Comparison of ENCODE assay signal across 2 cellular contexts in the genomic region with DNA sequence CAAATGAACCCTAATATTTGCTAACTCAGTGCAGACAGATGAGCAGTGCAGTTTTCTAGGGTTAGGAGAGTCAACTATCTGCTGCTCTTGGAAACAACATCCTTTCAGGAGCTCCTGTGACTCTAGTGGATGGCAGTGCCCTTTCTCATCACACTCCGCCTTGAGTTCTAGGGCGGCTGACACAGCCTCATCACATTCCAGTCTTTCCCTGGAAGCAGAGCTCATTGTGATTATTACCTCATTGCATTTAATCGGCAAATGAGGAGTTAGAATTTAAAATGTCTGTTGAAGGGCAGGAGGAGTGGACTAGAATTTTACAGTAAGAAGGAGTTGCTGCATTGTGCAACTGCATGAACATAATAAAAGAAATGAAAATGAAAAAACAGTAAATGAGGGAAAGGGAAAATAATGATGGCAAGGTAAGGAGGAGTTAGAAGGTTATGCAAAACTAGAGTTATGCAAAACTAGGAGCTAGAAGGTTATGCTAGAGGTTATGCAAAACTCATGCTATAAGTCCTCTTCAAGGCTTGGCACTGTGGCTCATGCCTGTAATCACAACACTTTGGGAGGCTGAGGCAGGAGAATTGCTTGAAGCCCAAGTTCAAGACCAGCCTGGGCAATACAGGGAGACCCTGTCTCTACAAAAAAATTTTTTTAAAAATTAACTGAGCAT.
TF ChIP-seq lines count a peak whose summit lies in the region.

No MANE protein-coding gene starts in this region.

TF ChIP-seq in A549, 52 proteins besides CTCF, POLR2A, EP300 and RAD21:
- TF ChIP-seq, protein P1, sequence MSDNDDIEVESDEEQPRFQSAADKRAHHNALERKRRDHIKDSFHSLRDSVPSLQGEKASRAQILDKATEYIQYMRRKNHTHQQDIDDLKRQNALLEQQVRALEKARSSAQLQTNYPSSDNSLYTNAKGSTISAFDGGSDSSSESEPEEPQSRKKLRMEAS (IDR thresholded peaks at IDR 0.05) = no peak
- TF ChIP-seq HOXB13 (CRISPR knock-in tag; IDR thresholded peaks at IDR 0.05; ENCODE audit: low read depth) (no peak), ZC3H11A (IDR thresholded peaks at IDR 0.05) (no peak), HOXB5 (CRISPR knock-in tag; IDR thresholded peaks at IDR 0.05) (no peak), GATA3 (IDR thresholded peaks at IDR 0.05; ENCODE audit: borderline replicate concordance) (no peak), ZFP36 (IDR thresholded peaks at IDR 0.05; ENCODE audit: borderline replicate concordance, partially characterized antibody) (no peak), MAFK (IDR thresholded peaks at IDR 0.05; ENCODE audit: partially characterized antibody) (no peak), CEBPB (IDR thresholded peaks at IDR 0.05) (no peak), NR3C1 (IDR thresholded peaks at IDR 0.05) (no peak), RFX5 (IDR thresholded peaks at IDR 0.05) (no peak), HEYL (CRISPR knock-in tag; IDR thresholded peaks at IDR 0.05) (no peak), CBX2 (IDR thresholded peaks at IDR 0.05; ENCODE audit: borderline replicate concordance, low read depth) (no peak), MYC (IDR thresholded peaks at IDR 0.05; ENCODE audit: borderline replicate concordance, low read length) (no peak), RNF2 (IDR thresholded peaks at IDR 0.05; ENCODE audit: borderline replicate concordance, low read depth) (no peak), FOXS1 (CRISPR knock-in tag; IDR thresholded peaks at IDR 0.05) (no peak)
- TF ChIP-seq, protein P2, sequence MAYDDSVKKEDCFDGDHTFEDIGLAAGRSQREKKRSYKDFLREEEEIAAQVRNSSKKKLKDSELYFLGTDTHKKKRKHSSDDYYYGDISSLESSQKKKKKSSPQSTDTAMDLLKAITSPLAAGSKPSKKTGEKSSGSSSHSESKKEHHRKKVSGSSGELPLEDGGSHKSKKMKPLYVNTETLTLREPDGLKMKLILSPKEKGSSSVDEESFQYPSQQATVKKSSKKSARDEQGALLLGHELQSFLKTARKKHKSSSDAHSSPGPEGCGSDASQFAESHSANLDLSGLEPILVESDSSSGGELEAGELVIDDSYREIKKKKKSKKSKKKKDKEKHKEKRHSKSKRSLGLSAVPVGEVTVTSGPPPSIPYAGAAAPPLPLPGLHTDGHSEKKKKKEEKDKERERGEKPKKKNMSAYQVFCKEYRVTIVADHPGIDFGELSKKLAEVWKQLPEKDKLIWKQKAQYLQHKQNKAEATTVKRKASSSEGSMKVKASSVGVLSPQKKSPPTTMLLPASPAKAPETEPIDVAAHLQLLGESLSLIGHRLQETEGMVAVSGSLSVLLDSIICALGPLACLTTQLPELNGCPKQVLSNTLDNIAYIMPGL (CRISPR knock-in tag; IDR thresholded peaks at IDR 0.05; ENCODE audit: borderline replicate concordance) = no peak
- TF ChIP-seq, protein P3, sequence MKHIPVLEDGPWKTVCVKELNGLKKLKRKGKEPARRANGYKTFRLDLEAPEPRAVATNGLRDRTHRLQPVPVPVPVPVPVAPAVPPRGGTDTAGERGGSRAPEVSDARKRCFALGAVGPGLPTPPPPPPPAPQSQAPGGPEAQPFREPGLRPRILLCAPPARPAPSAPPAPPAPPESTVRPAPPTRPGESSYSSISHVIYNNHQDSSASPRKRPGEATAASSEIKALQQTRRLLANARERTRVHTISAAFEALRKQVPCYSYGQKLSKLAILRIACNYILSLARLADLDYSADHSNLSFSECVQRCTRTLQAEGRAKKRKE (CRISPR knock-in tag; IDR thresholded peaks at IDR 0.05; ENCODE audit: low read depth) = no peak
- TF ChIP-seq, protein P4, sequence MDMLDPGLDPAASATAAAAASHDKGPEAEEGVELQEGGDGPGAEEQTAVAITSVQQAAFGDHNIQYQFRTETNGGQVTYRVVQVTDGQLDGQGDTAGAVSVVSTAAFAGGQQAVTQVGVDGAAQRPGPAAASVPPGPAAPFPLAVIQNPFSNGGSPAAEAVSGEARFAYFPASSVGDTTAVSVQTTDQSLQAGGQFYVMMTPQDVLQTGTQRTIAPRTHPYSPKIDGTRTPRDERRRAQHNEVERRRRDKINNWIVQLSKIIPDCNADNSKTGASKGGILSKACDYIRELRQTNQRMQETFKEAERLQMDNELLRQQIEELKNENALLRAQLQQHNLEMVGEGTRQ (IDR thresholded peaks at IDR 0.05) = no peak
- TF ChIP-seq, protein P5, sequence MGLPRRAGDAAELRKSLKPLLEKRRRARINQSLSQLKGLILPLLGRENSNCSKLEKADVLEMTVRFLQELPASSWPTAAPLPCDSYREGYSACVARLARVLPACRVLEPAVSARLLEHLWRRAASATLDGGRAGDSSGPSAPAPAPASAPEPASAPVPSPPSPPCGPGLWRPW (IDR thresholded peaks at IDR 0.05) = no peak
- TF ChIP-seq, protein P6, sequence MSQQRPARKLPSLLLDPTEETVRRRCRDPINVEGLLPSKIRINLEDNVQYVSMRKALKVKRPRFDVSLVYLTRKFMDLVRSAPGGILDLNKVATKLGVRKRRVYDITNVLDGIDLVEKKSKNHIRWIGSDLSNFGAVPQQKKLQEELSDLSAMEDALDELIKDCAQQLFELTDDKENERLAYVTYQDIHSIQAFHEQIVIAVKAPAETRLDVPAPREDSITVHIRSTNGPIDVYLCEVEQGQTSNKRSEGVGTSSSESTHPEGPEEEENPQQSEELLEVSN (IDR thresholded peaks at IDR 0.05; ENCODE audit: borderline replicate concordance, low read depth) = no peak

TF ChIP-seq in GM12878, 131 proteins besides CTCF, POLR2A, EP300 and RAD21:
- TF ChIP-seq GATAD2B (conservative IDR thresholded peaks at IDR 0.05; ENCODE audit: low read depth) = no peak
- TF ChIP-seq, protein P1 (IDR thresholded peaks at IDR 0.05; ENCODE audit: low read depth, low read length) = no peak
- TF ChIP-seq RB1 (IDR thresholded peaks at IDR 0.05; ENCODE audit: borderline replicate concordance) = no peak
- TF ChIP-seq, protein P7, sequence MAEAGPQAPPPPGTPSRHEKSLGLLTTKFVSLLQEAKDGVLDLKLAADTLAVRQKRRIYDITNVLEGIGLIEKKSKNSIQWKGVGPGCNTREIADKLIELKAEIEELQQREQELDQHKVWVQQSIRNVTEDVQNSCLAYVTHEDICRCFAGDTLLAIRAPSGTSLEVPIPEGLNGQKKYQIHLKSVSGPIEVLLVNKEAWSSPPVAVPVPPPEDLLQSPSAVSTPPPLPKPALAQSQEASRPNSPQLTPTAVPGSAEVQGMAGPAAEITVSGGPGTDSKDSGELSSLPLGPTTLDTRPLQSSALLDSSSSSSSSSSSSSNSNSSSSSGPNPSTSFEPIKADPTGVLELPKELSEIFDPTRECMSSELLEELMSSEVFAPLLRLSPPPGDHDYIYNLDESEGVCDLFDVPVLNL (IDR thresholded peaks at IDR 0.05; ENCODE audit: low read depth, low read length) = no peak
- TF ChIP-seq, protein P8, sequence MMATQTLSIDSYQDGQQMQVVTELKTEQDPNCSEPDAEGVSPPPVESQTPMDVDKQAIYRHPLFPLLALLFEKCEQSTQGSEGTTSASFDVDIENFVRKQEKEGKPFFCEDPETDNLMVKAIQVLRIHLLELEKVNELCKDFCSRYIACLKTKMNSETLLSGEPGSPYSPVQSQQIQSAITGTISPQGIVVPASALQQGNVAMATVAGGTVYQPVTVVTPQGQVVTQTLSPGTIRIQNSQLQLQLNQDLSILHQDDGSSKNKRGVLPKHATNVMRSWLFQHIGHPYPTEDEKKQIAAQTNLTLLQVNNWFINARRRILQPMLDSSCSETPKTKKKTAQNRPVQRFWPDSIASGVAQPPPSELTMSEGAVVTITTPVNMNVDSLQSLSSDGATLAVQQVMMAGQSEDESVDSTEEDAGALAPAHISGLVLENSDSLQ (IDR thresholded peaks at IDR 0.05) = no peak
- no peak for TF ChIP-seq MTA3 (IDR thresholded peaks at IDR 0.05; ENCODE audit: borderline replicate concordance, low read length)
- no peak for TF ChIP-seq SMC3 (IDR thresholded peaks at IDR 0.05; ENCODE audit: borderline replicate concordance, low read length)
- no peak for TF ChIP-seq ATF7 (IDR thresholded peaks at IDR 0.05; ENCODE audit: low read depth)
- TF ChIP-seq, protein P9, sequence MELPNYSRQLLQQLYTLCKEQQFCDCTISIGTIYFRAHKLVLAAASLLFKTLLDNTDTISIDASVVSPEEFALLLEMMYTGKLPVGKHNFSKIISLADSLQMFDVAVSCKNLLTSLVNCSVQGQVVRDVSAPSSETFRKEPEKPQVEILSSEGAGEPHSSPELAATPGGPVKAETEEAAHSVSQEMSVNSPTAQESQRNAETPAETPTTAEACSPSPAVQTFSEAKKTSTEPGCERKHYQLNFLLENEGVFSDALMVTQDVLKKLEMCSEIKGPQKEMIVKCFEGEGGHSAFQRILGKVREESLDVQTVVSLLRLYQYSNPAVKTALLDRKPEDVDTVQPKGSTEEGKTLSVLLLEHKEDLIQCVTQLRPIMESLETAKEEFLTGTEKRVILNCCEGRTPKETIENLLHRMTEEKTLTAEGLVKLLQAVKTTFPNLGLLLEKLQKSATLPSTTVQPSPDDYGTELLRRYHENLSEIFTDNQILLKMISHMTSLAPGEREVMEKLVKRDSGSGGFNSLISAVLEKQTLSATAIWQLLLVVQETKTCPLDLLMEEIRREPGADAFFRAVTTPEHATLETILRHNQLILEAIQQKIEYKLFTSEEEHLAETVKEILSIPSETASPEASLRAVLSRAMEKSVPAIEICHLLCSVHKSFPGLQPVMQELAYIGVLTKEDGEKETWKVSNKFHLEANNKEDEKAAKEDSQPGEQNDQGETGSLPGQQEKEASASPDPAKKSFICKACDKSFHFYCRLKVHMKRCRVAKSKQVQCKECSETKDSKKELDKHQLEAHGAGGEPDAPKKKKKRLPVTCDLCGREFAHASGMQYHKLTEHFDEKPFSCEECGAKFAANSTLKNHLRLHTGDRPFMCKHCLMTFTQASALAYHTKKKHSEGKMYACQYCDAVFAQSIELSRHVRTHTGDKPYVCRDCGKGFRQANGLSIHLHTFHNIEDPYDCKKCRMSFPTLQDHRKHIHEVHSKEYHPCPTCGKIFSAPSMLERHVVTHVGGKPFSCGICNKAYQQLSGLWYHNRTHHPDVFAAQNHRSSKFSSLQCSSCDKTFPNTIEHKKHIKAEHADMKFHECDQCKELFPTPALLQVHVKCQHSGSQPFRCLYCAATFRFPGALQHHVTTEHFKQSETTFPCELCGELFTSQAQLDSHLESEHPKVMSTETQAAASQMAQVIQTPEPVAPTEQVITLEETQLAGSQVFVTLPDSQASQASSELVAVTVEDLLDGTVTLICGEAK (IDR thresholded peaks at IDR 0.05; ENCODE audit: borderline replicate concordance) = no peak
- no peak for TF ChIP-seq CBX5 (IDR thresholded peaks at IDR 0.05; ENCODE audit: low read depth)
- no peak for TF ChIP-seq MEF2A (IDR thresholded peaks at IDR 0.05; ENCODE audit: insufficient read depth, low read depth, low read length)
- TF ChIP-seq, protein P10, sequence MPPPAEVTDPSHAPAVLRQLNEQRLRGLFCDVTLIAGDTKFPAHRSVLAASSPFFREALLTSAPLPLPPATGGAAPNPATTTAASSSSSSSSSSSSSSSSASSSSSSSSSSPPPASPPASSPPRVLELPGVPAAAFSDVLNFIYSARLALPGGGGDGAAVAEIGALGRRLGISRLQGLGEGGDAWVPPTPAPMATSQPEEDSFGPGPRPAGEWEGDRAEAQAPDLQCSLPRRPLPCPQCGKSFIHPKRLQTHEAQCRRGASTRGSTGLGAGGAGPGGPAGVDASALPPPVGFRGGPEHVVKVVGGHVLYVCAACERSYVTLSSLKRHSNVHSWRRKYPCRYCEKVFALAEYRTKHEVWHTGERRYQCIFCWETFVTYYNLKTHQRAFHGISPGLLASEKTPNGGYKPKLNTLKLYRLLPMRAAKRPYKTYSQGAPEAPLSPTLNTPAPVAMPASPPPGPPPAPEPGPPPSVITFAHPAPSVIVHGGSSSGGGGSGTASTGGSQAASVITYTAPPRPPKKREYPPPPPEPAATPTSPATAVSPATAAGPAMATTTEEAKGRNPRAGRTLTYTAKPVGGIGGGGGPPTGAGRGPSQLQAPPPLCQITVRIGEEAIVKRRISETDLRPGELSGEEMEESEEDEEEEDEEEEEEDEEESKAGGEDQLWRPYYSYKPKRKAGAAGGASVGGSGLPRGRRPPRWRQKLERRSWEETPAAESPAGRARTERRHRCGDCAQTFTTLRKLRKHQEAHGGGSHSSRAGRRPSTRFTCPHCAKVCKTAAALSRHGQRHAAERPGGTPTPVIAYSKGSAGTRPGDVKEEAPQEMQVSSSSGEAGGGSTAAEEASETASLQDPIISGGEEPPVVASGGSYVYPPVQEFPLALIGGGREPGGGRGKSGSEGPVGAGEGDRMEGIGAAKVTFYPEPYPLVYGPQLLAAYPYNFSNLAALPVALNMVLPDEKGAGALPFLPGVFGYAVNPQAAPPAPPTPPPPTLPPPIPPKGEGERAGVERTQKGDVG (CRISPR knock-in tag; IDR thresholded peaks at IDR 0.05) = no peak
- TF ChIP-seq SPI1 (IDR thresholded peaks at IDR 0.05; ENCODE audit: borderline replicate concordance, insufficient read depth, low read depth, low read length) = no peak
- TF ChIP-seq SMARCA5 (IDR thresholded peaks at IDR 0.05) = no peak
- TF ChIP-seq, protein P11, sequence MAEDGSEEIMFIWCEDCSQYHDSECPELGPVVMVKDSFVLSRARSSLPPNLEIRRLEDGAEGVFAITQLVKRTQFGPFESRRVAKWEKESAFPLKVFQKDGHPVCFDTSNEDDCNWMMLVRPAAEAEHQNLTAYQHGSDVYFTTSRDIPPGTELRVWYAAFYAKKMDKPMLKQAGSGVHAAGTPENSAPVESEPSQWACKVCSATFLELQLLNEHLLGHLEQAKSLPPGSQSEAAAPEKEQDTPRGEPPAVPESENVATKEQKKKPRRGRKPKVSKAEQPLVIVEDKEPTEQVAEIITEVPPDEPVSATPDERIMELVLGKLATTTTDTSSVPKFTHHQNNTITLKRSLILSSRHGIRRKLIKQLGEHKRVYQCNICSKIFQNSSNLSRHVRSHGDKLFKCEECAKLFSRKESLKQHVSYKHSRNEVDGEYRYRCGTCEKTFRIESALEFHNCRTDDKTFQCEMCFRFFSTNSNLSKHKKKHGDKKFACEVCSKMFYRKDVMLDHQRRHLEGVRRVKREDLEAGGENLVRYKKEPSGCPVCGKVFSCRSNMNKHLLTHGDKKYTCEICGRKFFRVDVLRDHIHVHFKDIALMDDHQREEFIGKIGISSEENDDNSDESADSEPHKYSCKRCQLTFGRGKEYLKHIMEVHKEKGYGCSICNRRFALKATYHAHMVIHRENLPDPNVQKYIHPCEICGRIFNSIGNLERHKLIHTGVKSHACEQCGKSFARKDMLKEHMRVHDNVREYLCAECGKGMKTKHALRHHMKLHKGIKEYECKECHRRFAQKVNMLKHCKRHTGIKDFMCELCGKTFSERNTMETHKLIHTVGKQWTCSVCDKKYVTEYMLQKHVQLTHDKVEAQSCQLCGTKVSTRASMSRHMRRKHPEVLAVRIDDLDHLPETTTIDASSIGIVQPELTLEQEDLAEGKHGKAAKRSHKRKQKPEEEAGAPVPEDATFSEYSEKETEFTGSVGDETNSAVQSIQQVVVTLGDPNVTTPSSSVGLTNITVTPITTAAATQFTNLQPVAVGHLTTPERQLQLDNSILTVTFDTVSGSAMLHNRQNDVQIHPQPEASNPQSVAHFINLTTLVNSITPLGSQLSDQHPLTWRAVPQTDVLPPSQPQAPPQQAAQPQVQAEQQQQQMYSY (CRISPR knock-in tag; IDR thresholded peaks at IDR 0.05) = no peak
- TF ChIP-seq HCFC1 (IDR thresholded peaks at IDR 0.05; ENCODE audit: low read length) = no peak
- no peak for TF ChIP-seq ZNF24 (IDR thresholded peaks at IDR 0.05)
- TF ChIP-seq TCF7 (IDR thresholded peaks at IDR 0.05; ENCODE audit: borderline replicate concordance) = no peak
- TF ChIP-seq SMAD1 (IDR thresholded peaks at IDR 0.05; ENCODE audit: low read depth, partially characterized antibody) = no peak
